27 cellular contexts compared by ENCODE assay signal in the genomic region with DNA sequence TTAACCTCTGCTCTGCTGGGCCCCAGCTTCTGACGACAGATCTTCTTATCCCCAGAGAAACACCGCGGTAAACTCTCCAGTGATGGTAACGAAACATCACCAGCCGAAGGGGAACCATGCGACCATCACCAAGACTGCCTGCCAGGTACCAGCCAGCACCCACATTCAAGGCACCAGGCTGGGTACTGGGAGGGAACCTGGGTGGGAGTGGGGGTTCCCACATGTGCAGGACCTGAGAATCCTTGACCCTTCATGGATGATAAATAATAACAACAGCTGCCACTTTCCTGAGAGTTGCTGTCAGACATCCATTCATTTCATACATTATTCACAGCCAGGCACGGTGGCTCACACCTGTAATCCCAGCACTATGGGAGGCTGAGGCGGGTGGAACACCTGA. TPM values are rescaled to one million over a fixed set of nuclear protein-coding genes. Genes with fewer than 3 reads are reported as not detected.
DNase-seq lines count a peak whose midpoint lies in the region; ATAC-seq and TF ChIP-seq lines count a peak whose summit lies in the region.
"Had no signal": no experiment of that assay in that cellular context is flagged by ENCODE, and none has a peak within 500 bp of the region (broad histone marks: within the 10 kb centered on the region; RNA-seq: fewer than 3 reads in every experiment).

No MANE protein-coding gene starts in this region.

- no peak overlapping the region for H4K91ac ChIP-seq in IMR-90 (ENCODE audit: insufficient read depth, low read depth, low read length)
- no peak overlapping the region for H4K91ac ChIP-seq in neuronal stem cell (ENCODE audit: low read depth, low read length, poor library complexity)

- no peaks in the 10 kb centered on the region for H3K4me1 ChIP-seq in IMR-90 (ENCODE audit: control insufficient read depth, insufficient read depth, low read length)
- H3K4me1 ChIP-seq in neuronal stem cell (ENCODE audit: control insufficient read depth in 2 of 2, insufficient read depth in 1 of 2, low read depth in 1 of 2, low read length in 2 of 2) = peaks cover 0 to 7% of the 10 kb centered on the region in 2 donors

- no peak overlapping the region for H3K27ac ChIP-seq in IMR-90 (ENCODE audit: insufficient read depth, low read length)
- H3K27ac ChIP-seq in neuronal stem cell (replicated peaks; ENCODE audit: low read length) = no peak overlapping the region
- H3K27ac ChIP-seq: BLaER1 had no signal

- H3K4ac ChIP-seq in IMR-90 (ENCODE audit: low read depth, low read length) (no peak overlapping the region), neuronal stem cell (ENCODE audit: low read length) (no peak overlapping the region)

- H3K14ac ChIP-seq in IMR-90 (replicated peaks; ENCODE audit: low read depth, low read length) = no peak overlapping the region
- peak overlapping the region; percentile 65 for H3K14ac ChIP-seq in neuronal stem cell (ENCODE audit: low read length)

- H2BK15ac ChIP-seq in IMR-90 (ENCODE audit: low read depth, low read length) (no peak overlapping the region), neuronal stem cell (ENCODE audit: low read length) (no peak overlapping the region)

- H2BK20ac ChIP-seq in IMR-90 (ENCODE audit: low read depth, low read length) = no peak overlapping the region

- in situ Hi-C loops in IMR-90 (cut with MboI; ENCODE audit: low sequenced_read_pairs) = no loop called here

- no peak overlapping the region for H3K4me3 Mint-ChIP-seq in chondrocyte (ENCODE audit: unreplicated experiment)
- H3K4me3 Mint-ChIP-seq: CD14-positive monocyte; CD4-positive, alpha-beta memory T cell; CD4-positive, CD25-positive, alpha-beta regulatory T cell; CD8-positive, alpha-beta memory T cell had no signal

- H4K8ac ChIP-seq in IMR-90 (ENCODE audit: low read depth in 2 of 2, low read length in 2 of 2) = no peak overlapping the region
- H4K8ac ChIP-seq in neuronal stem cell (ENCODE audit: low read depth, low read length) = no peak overlapping the region

- H2BK120ac ChIP-seq in IMR-90 (ENCODE audit: low read depth, low read length) = no peak overlapping the region
- H2BK120ac ChIP-seq in neuronal stem cell (ENCODE audit: low read depth, low read length) = no peak overlapping the region

- peaks cover 20% of the 10 kb centered on the region for H3K27me3 ChIP-seq in IMR-90 (ENCODE audit: control insufficient read depth, insufficient read depth, low read length)
- H3K27me3 ChIP-seq in neuronal stem cell (ENCODE audit: control insufficient read depth in 3 of 3, insufficient read depth in 3 of 3, low read depth in 1 of 3, low read length in 3 of 3) = no peaks in the 10 kb centered on the region
- H3K27me3 ChIP-seq: BE2C, BLaER1 had no signal

- dilution Hi-C loops in IMR-90 (cut with HindIII; ENCODE audit: low sequenced_read_pairs, unreplicated experiment) = no loop called here

- H3K27ac Mint-ChIP-seq in chondrocyte (ENCODE audit: unreplicated experiment) = no peak overlapping the region
- H3K27ac Mint-ChIP-seq: CD4-positive, CD25-positive, alpha-beta regulatory T cell; CD8-positive, alpha-beta memory T cell had no signal

- no peaks in the 10 kb centered on the region for H3K36me3 ChIP-seq in IMR-90 (ENCODE audit: control insufficient read depth, insufficient read depth, low read length)
- peaks cover 6 to 93% of the 10 kb centered on the region in 2 donors for H3K36me3 ChIP-seq in neuronal stem cell (replicated peaks in 1 of 2; ENCODE audit: control insufficient read depth in 2 of 2, insufficient read depth in 2 of 2, low read length in 2 of 2)
- H3K36me3 ChIP-seq: BE2C had no signal

- POLR2A ChIA-PET in IMR-90 (lab: Charles Lee; ENCODE audit: unreplicated experiment) = no interaction called here

- CTCF ChIA-PET in IMR-90 (lab: Yijun Ruan, JAX) = no interaction called here

- BruUV-seq in IMR-90 (replicated peaks; lab: Mats Ljungman, UMichigan) = no TSS peak

- no peak overlapping the region for H3K4me3 ChIP-seq in IMR-90 (ENCODE audit: insufficient read depth, low read depth, low read length)
- no peak overlapping the region for H3K4me3 ChIP-seq in neuronal stem cell (ENCODE audit: low read length in 2 of 2)
- H3K4me3 ChIP-seq: BLaER1, GM12878 had no signal

- H4K20me1 ChIP-seq in IMR-90 (ENCODE audit: insufficient read depth, low read length) = no peaks in the 10 kb centered on the region

- intact Hi-C loops in IMR-90 (cut with micrococcal nuclease) = no loop called here

- H3K9me1 ChIP-seq in IMR-90 (ENCODE audit: insufficient read depth, low read length) = no peaks in the 10 kb centered on the region

- H2AK9ac ChIP-seq in IMR-90 (replicated peaks; ENCODE audit: low read depth, low read length, poor library complexity) = peak overlapping the region; percentile 55

- no peaks in the 10 kb centered on the region for H3K9me3 Mint-ChIP-seq in chondrocyte (ENCODE audit: low read depth)
- H3K9me3 Mint-ChIP-seq: CD14-positive monocyte; CD4-positive, alpha-beta memory T cell; CD8-positive, alpha-beta memory T cell had no signal

- H3K36me3 Mint-ChIP-seq in chondrocyte (ENCODE audit: low read depth) = no peaks in the 10 kb centered on the region
- H3K36me3 Mint-ChIP-seq: CD14-positive monocyte; CD4-positive, alpha-beta memory T cell; CD4-positive, CD25-positive, alpha-beta regulatory T cell; CD8-positive, alpha-beta memory T cell had no signal

- H2BK12ac ChIP-seq in neuronal stem cell (ENCODE audit: low read length) = no peak overlapping the region

- no peak for TF ChIP-seq POLR2A in IMR-90 (IDR thresholded peaks at IDR 0.05; ENCODE audit: low read depth, low read length)

- H3K9me3 ChIP-seq in IMR-90 (ENCODE audit: control insufficient read depth, insufficient read depth, low read length) (no peaks in the 10 kb centered on the region), neuronal stem cell (replicated peaks in 1 of 2; ENCODE audit: control insufficient read depth in 2 of 2, insufficient read depth in 1 of 2, low read depth in 1 of 2, low read length in 2 of 2) (no peaks in the 10 kb centered on the region)
- H3K9me3 ChIP-seq: BE2C, BLaER1 had no signal

- H3K4me2 ChIP-seq in IMR-90 (ENCODE audit: low read depth, low read length) (no peak overlapping the region), neuronal stem cell (ENCODE audit: insufficient read depth, low read length, poor library complexity, severe bottlenecking) (no peak overlapping the region)
- H3K4me2 ChIP-seq: BLaER1 had no signal

- ATAC-seq in IMR-90 (ENCODE audit: low read depth) (no peak), GM21447 (IDR thresholded peaks at IDR 0.05; ENCODE audit: unreplicated experiment) (no peak), GM19328 (IDR thresholded peaks at IDR 0.05; ENCODE audit: unreplicated experiment) (no peak), HG02938 (IDR thresholded peaks at IDR 0.05; ENCODE audit: unreplicated experiment) (no peak)
- ATAC-seq: GM12878 had no signal

- TF ChIP-seq RAD21 in IMR-90 (IDR thresholded peaks at IDR 0.05; ENCODE audit: low read length) = no peak

- H3K18ac ChIP-seq in IMR-90 (ENCODE audit: low read depth, low read length) = no peak overlapping the region
- H3K18ac ChIP-seq in neuronal stem cell (ENCODE audit: low read length) = no peak overlapping the region

- H3K56ac ChIP-seq in IMR-90 (ENCODE audit: extremely low read depth, insufficient read depth, low read length) = no peak overlapping the region

- no peak overlapping the region for H2AFZ ChIP-seq in IMR-90 (replicated peaks; ENCODE audit: low read length, poor library complexity)
- H2AFZ ChIP-seq in neuronal stem cell (ENCODE audit: low read length) = no peak overlapping the region

- H3K4me1 Mint-ChIP-seq in chondrocyte (ENCODE audit: low read depth) = peaks cover 3% of the 10 kb centered on the region
- H3K4me1 Mint-ChIP-seq: CD4-positive, alpha-beta memory T cell; CD4-positive, CD25-positive, alpha-beta regulatory T cell; CD8-positive, alpha-beta memory T cell had no signal

- no peak for DNase-seq in IMR-90
- DNase-seq in chondrocyte (ENCODE audit: low spot score) = peak; percentile 59
- no peak for DNase-seq in neuronal stem cell (ENCODE audit: low spot score)
- DNase-seq: 8988T; ACHN; BE2C; C1 segment of cervical spinal cord; CD4-positive, alpha-beta memory T cell; CD4-positive, CD25-positive, alpha-beta regulatory T cell; CD8-positive, alpha-beta memory T cell; COR-L47; DMS 273 treated with DMSO at 0.1 percent for 48 hours; DMS153; DMS53; DMS79; DND-41; EL; GDM1 had no signal

- no peak overlapping the region for H2BK5ac ChIP-seq in IMR-90 (ENCODE audit: low read depth, low read length, poor library complexity, severe bottlenecking)
- no peak overlapping the region for H2BK5ac ChIP-seq in neuronal stem cell (ENCODE audit: low read length)

- H3K79me1 ChIP-seq in IMR-90 (ENCODE audit: low read depth in 1 of 2, low read length in 2 of 2) (no peaks in the 10 kb centered on the region), neuronal stem cell (ENCODE audit: low read depth, low read length) (no peaks in the 10 kb centered on the region)

- H3K9ac ChIP-seq in IMR-90 (ENCODE audit: low read depth, low read length) = no peak overlapping the region
- no peak overlapping the region for H3K9ac ChIP-seq in neuronal stem cell (ENCODE audit: low read depth, low read length, poor library complexity)
- H3K9ac ChIP-seq: BLaER1 had no signal

- H3K23ac ChIP-seq in IMR-90 (ENCODE audit: low read depth, low read length) (no peak overlapping the region), neuronal stem cell (ENCODE audit: low read depth, low read length, poor library complexity) (no peak overlapping the region)

- WGBS in IMR-90 (ENCODE audit: extremely low coverage in 2 of 2, insufficient read length in 1 of 2), 2 experiments = no CpG with 5 or more reads among the region's 8 CpGs
- no CpG with 5 or more reads among the region's 8 CpGs for WGBS in neuronal stem cell (ENCODE audit: extremely low coverage in 2 of 2, insufficient read length in 2 of 2, insufficient replicate concordance in 1 of 2), 2 donors

- H4K5ac ChIP-seq in IMR-90 (ENCODE audit: low read depth, low read length) = no peak overlapping the region

- H3K27me3 Mint-ChIP-seq in chondrocyte (ENCODE audit: low read depth) = peaks cover 22% of the 10 kb centered on the region

- TF ChIP-seq CTCF in IMR-90 (conservative IDR thresholded peaks at IDR 0.05; ENCODE audit: low read depth, low read length) (no peak), chondrocyte (IDR thresholded peaks at IDR 0.05) (no peak)

- no peak overlapping the region for H2AK5ac ChIP-seq in IMR-90 (ENCODE audit: low read depth, low read length)
- H2AK5ac ChIP-seq in neuronal stem cell (ENCODE audit: low read depth, low read length) = no peak overlapping the region

RNA-seq across cellular contexts. Expression of a gene that starts 20.8 kb away (rescaled TPM):
- total RNA-seq in IMR-90 (2012; rRNA removed) (under 0.01 TPM in 2 replicates), chondrocyte (0.17 to 0.29 TPM (median 0.18 TPM) in 3 replicates)
- polyA plus RNA-seq in IMR-90 (2012; rRNA removed) = 0.01 and 0.02 TPM in 2 replicates
- 0.02 TPM in 1 of 2 replicates, not detected in the other for polyA plus RNA-seq in IMR-90 (2012; cell fraction: cytosol; rRNA removed)
- 0.01 TPM in 1 of 2 replicates, not detected in the other for polyA plus RNA-seq in IMR-90 (2012; cell fraction: nucleus; rRNA removed; ENCODE audit: low replicate concordance)
- polyA plus RNA-seq in neuronal stem cell (2013, experiment 1 of 2) = 9.5 TPM
- polyA plus RNA-seq in neuronal stem cell (2013, experiment 2 of 2) = 9.7 TPM
- total RNA-seq: CD4-positive, CD25-positive, alpha-beta regulatory T cell had no signal

RNA-seq across cellular contexts. Expression of a gene that starts 23.7 kb away (rescaled TPM):
- total RNA-seq in IMR-90 (2012; rRNA removed) (21.5 and 22.2 TPM in 2 replicates), chondrocyte (19.8 to 25.5 TPM (median 23.8 TPM) in 3 replicates)
- polyA plus RNA-seq in IMR-90 (2012; rRNA removed) = 57.7 and 64.3 TPM in 2 replicates
- 32.7 and 80.8 TPM in 2 replicates for polyA plus RNA-seq in IMR-90 (2012; cell fraction: cytosol; rRNA removed)
- 42.2 and 63.8 TPM in 2 replicates for polyA plus RNA-seq in IMR-90 (2012; cell fraction: nucleus; rRNA removed; ENCODE audit: low replicate concordance)
- polyA plus RNA-seq in neuronal stem cell (2013, experiment 1 of 2) = 40.4 TPM
- 41.2 TPM for polyA plus RNA-seq in neuronal stem cell (2013, experiment 2 of 2)

RNA-seq across cellular contexts. Expression of a gene that starts 31.3 kb away (rescaled TPM):
- total RNA-seq in IMR-90 (2012; rRNA removed) (44.6 and 47.5 TPM in 2 replicates), chondrocyte (31.8 to 33.6 TPM (median 32.1 TPM) in 3 replicates)
- 70.9 and 80.4 TPM in 2 replicates for polyA plus RNA-seq in IMR-90 (2012; rRNA removed)
- 71.3 and 77.4 TPM in 2 replicates for polyA plus RNA-seq in IMR-90 (2012; cell fraction: cytosol; rRNA removed)
- 53.4 and 70.4 TPM in 2 replicates for polyA plus RNA-seq in IMR-90 (2012; cell fraction: nucleus; rRNA removed; ENCODE audit: low replicate concordance)
- polyA plus RNA-seq in neuronal stem cell (2013, experiment 1 of 2) = 132 TPM
- 126 TPM for polyA plus RNA-seq in neuronal stem cell (2013, experiment 2 of 2)

RNA-seq across cellular contexts. Expression of a gene that starts 48.3 kb away (rescaled TPM):
- total RNA-seq in IMR-90 (2012; rRNA removed) (6.4 and 6.8 TPM in 2 replicates), chondrocyte (8.5 to 10.1 TPM (median 9.2 TPM) in 3 replicates)
- polyA plus RNA-seq in IMR-90 (2012; rRNA removed) = 7.5 and 9.9 TPM in 2 replicates
- 7.1 and 11.6 TPM in 2 replicates for polyA plus RNA-seq in IMR-90 (2012; cell fraction: cytosol; rRNA removed)
- polyA plus RNA-seq in IMR-90 (2012; cell fraction: nucleus; rRNA removed; ENCODE audit: low replicate concordance) = 2.6 and 3.8 TPM in 2 replicates
- polyA plus RNA-seq in neuronal stem cell (2013, experiment 1 of 2) = 1.4 TPM
- polyA plus RNA-seq in neuronal stem cell (2013, experiment 2 of 2) = 1.5 TPM
- total RNA-seq: G401 had no signal

RNA-seq across cellular contexts. Expression of a gene that starts 49.7 kb away (rescaled TPM):
- total RNA-seq in IMR-90 (2012; rRNA removed) (under 0.01 and 0.28 TPM in 2 replicates), chondrocyte (0.36 TPM in 1 of 3 replicates, not detected in the others)
- 0.15 and 0.27 TPM in 2 replicates for polyA plus RNA-seq in IMR-90 (2012; rRNA removed)
- 0.10 and 0.42 TPM in 2 replicates for polyA plus RNA-seq in IMR-90 (2012; cell fraction: cytosol; rRNA removed)
- polyA plus RNA-seq in IMR-90 (2012; cell fraction: nucleus; rRNA removed; ENCODE audit: low replicate concordance) = 0.06 and 0.27 TPM in 2 replicates
- polyA plus RNA-seq in neuronal stem cell (2013, experiment 1 of 2) = 0.77 TPM
- 0.60 TPM for polyA plus RNA-seq in neuronal stem cell (2013, experiment 2 of 2)
- total RNA-seq: A673; CD4-positive, alpha-beta memory T cell; CD4-positive, CD25-positive, alpha-beta regulatory T cell; CD8-positive, alpha-beta memory T cell; Daoy; G401 had no signal
- polyA plus RNA-seq: CD14-positive monocyte; CD4-positive, alpha-beta memory T cell; GM12878 had no signal
